Comparison of ENCODE assay signal across 10 cellular contexts in genomic region chr10:73553316-73553715, GRCh38. TPM values are rescaled to one million over a fixed set of nuclear protein-coding genes. Genes with fewer than 3 reads are reported as not detected.
DNase-seq lines count a peak whose midpoint lies in the region; ATAC-seq and TF ChIP-seq lines count a peak whose summit lies in the region.
"Had no signal": no experiment of that assay in that cellular context is flagged by ENCODE, and none has a peak within 500 bp of the region (broad histone marks: within the 10 kb centered on the region; RNA-seq: fewer than 3 reads in every experiment).

No MANE protein-coding gene starts in this region.

- TF ChIP-seq CTCF in 22Rv1 (IDR thresholded peaks at IDR 0.05), result no peak
- no peak for TF ChIP-seq CTCF in MM.1S (IDR thresholded peaks at IDR 0.05; ENCODE audit: low read length)
- no peak for TF ChIP-seq CTCF in WERI-Rb-1 (IDR thresholded peaks at IDR 0.05; ENCODE audit: low read depth, low read length)

- no peaks in the 10 kb centered on the region for H3K27me3 ChIP-seq in SJCRH30
- H3K27me3 ChIP-seq in neuron (ENCODE audit: insufficient read depth, low read length), result no peaks in the 10 kb centered on the region
- no peaks in the 10 kb centered on the region for H3K27me3 ChIP-seq in MM.1S (replicated peaks; ENCODE audit: insufficient read depth, low read length)
- no peaks in the 10 kb centered on the region for H3K27me3 ChIP-seq in WERI-Rb-1 (ENCODE audit: insufficient read depth, low read depth, severe bottlenecking)

- H3K79me2 ChIP-seq in MM.1S (ENCODE audit: low read length), result no peaks in the 10 kb centered on the region

- H3K4me1 ChIP-seq in SJCRH30 (peaks cover 25% of the 10 kb centered on the region), neuron (ENCODE audit: insufficient read depth, low read length) (peaks cover 19% of the 10 kb centered on the region), MM.1S (ENCODE audit: low read length) (no peaks in the 10 kb centered on the region)

- ATAC-seq in HG03439 (IDR thresholded peaks at IDR 0.05; ENCODE audit: unreplicated experiment), result no peak
- ATAC-seq: Panc1 had no signal

- H3K9ac ChIP-seq in MM.1S (ENCODE audit: low read length), result no peak overlapping the region

- H3K27ac ChIP-seq in 22Rv1, result peak overlapping the region; percentile 71
- H3K27ac ChIP-seq in SJCRH30, result peak overlapping the region; percentile 60
- H3K27ac ChIP-seq in MM.1S (ENCODE audit: low read length), result no peak overlapping the region
- H3K27ac ChIP-seq in WERI-Rb-1, result no peak overlapping the region

- peak overlapping the region; percentile 38 for H2AFZ ChIP-seq in neuron (ENCODE audit: low read depth, low read length)
- no peak overlapping the region for H2AFZ ChIP-seq in MM.1S (ENCODE audit: low read length)

- H3K4me3 ChIP-seq in SJCRH30 (no peak overlapping the region), neuron (ENCODE audit: low read length) (no peak overlapping the region), MM.1S (ENCODE audit: low read length) (no peak overlapping the region), WERI-Rb-1 (ENCODE audit: low read depth, low read length) (no peak overlapping the region)

- H3K4me2 ChIP-seq in MM.1S (ENCODE audit: low read depth, low read length), result no peak overlapping the region

- no peaks in the 10 kb centered on the region for H4K20me1 ChIP-seq in MM.1S (ENCODE audit: insufficient read depth, low read length)

- intact Hi-C loops in head of caudate nucleus (cut with DNase I), result no loop called here

- H3K36me3 ChIP-seq in SJCRH30, result no peaks in the 10 kb centered on the region
- H3K36me3 ChIP-seq in neuron (ENCODE audit: insufficient read depth, low read length), result peaks cover 1% of the 10 kb centered on the region
- no peaks in the 10 kb centered on the region for H3K36me3 ChIP-seq in MM.1S (replicated peaks; ENCODE audit: insufficient read depth, low read length)
- no peaks in the 10 kb centered on the region; the same call in 1 of the 2 replicates for H3K36me3 ChIP-seq in WERI-Rb-1

- DNase-seq in SJCRH30, result peak; percentile 71 to 90
- peak; percentile 55 to 93 (median 84) for DNase-seq in head of caudate nucleus
- DNase-seq in MM.1S, result no peak
- DNase-seq in WERI-Rb-1, result no peak
- no peak for DNase-seq in DMS153 treated with DMSO at 0.1 percent for 48 hours (lab: John Stamatoyannopoulos, UW; ENCODE audit: unreplicated experiment)
- DNase-seq: trophoblast cell had no signal

- H3K9me2 ChIP-seq in MM.1S (replicated peaks; ENCODE audit: insufficient read depth, low read length), result no peaks in the 10 kb centered on the region

- no peaks in the 10 kb centered on the region for H3F3A ChIP-seq in MM.1S (ENCODE audit: insufficient read depth, low read length)

- H3K9me3 ChIP-seq in SJCRH30 (replicated peaks) (no peaks in the 10 kb centered on the region), neuron (ENCODE audit: low read length) (no peaks in the 10 kb centered on the region), MM.1S (replicated peaks; ENCODE audit: insufficient read depth, low read length) (no peaks in the 10 kb centered on the region), WERI-Rb-1 (ENCODE audit: severe bottlenecking) (no peaks in the 10 kb centered on the region)

RNA-seq across cellular contexts. Expression of gene USP54, which starts 37.8 kb away (rescaled TPM):
- total RNA-seq in SJCRH30 (2014; rRNA removed; shearing (Covaris generic)), result 27.0 and 29.9 TPM in 2 replicates

RNA-seq across cellular contexts. Expression of gene PPP3CB, which starts 57.5 kb away (rescaled TPM):
- 32.1 and 41.3 TPM in 2 replicates for total RNA-seq in SJCRH30 (2014; rRNA removed; shearing (Covaris generic))

Comparison
In these comparisons a context has a peak if more than half of its experiments do, and no peak if none do; other contexts are left out.
1. H3K27ac ChIP-seq: peak in 22Rv1 (single experiment) and SJCRH30 (single experiment); none in MM.1S (single experiment) and WERI-Rb-1 (single experiment).
2. DNase-seq: peak in SJCRH30 (2 of 2) and head of caudate nucleus (42 of 42); none in MM.1S (single experiment), WERI-Rb-1 (single experiment) and DMS153 treated with DMSO at 0.1 percent for 48 hours (single experiment).